In genomic region chr22:42622061-42622710, GRCh38 we compare ENCODE assay signal across 13 cellular contexts. TPM values are rescaled to one million over a fixed set of nuclear protein-coding genes. Genes with fewer than 3 reads are reported as not detected.
DNase-seq lines count a peak whose midpoint lies in the region; ATAC-seq and TF ChIP-seq lines count a peak whose summit lies in the region.
"Had no signal": no experiment of that assay in that cellular context is flagged by ENCODE, and none has a peak within 500 bp of the region (broad histone marks: within the 10 kb centered on the region; RNA-seq: fewer than 3 reads in every experiment).

No MANE protein-coding gene starts in this region.

- peaks cover 21 to 83% (median 29%) of the 10 kb centered on the region in 11 experiments; a peak in 21 of 22 replicates for H4K20me1 ChIP-seq in BLaER1 treated with 17β-estradiol and CSF1 and Interleukin-3, amounts not matched to agents 10 nM and 100 nM
- peaks cover 22% of the 10 kb centered on the region for H4K20me1 ChIP-seq in IMR-90 (ENCODE audit: insufficient read depth, low read length)

- H3K9me3 ChIP-seq in BLaER1 treated with 17β-estradiol and CSF1 and Interleukin-3, amounts not matched to agents 10 nM and 100 nM (replicated peaks in 1 of 11) = no peaks in the 10 kb centered on the region
- no peaks in the 10 kb centered on the region for H3K9me3 ChIP-seq in IMR-90 (ENCODE audit: control insufficient read depth, insufficient read depth, low read length)
- H3K9me3 ChIP-seq in esophagus muscularis mucosa = no peaks in the 10 kb centered on the region
- H3K9me3 ChIP-seq in naive thymus-derived CD4-positive, alpha-beta T cell (ENCODE audit: control insufficient read depth in 2 of 3, low read length in 3 of 3) = no peaks in the 10 kb centered on the region
- H3K9me3 ChIP-seq: mucosa of descending colon, SJSA1 had no signal

- TF ChIP-seq POLR2A in IMR-90 (IDR thresholded peaks at IDR 0.05; ENCODE audit: low read depth, low read length) = no peak
- TF ChIP-seq POLR2A in esophagus muscularis mucosa (IDR thresholded peaks at IDR 0.05; ENCODE audit: low read depth) = no peak

- peak overlapping the region; percentile 72 to 95 (median 86) for H3K4me2 ChIP-seq in BLaER1 treated with 17β-estradiol and CSF1 and Interleukin-3, amounts not matched to agents 10 nM and 100 nM
- no peak overlapping the region for H3K4me2 ChIP-seq in IMR-90 (ENCODE audit: low read depth, low read length)

- intact Hi-C loops in IMR-90 (cut with micrococcal nuclease) (no loop called here), esophagus muscularis mucosa (cut with DNase I) (no loop called here)
- intact Hi-C loops in naive thymus-derived CD4-positive, alpha-beta T cell (cut with micrococcal nuclease) = no loop called here

- H3K27me3 Mint-ChIP-seq in naive thymus-derived CD4-positive, alpha-beta T cell = no peaks in the 10 kb centered on the region

- H2AK9ac ChIP-seq in IMR-90 (replicated peaks; ENCODE audit: low read depth, low read length, poor library complexity) = peak overlapping the region; percentile 22

- no peak overlapping the region for H2BK15ac ChIP-seq in IMR-90 (ENCODE audit: low read depth, low read length)

- TF ChIP-seq EP300 in esophagus muscularis mucosa (IDR thresholded peaks at IDR 0.05) = no peak

- H3K9me3 Mint-ChIP-seq in stimulated activated effector memory CD8-positive, alpha-beta T cell treated with anti-CD3 and anti-CD28 coated beads, Interleukin-12 subunit alpha, Interleukin-12 subunit beta, amount 100 ng/mL, for 72 hours = no peaks in the 10 kb centered on the region
- no peaks in the 10 kb centered on the region for H3K9me3 Mint-ChIP-seq in naive thymus-derived CD4-positive, alpha-beta T cell

- peaks cover 38% of the 10 kb centered on the region for H3K36me3 Mint-ChIP-seq in stimulated activated effector memory CD8-positive, alpha-beta T cell treated with anti-CD3 and anti-CD28 coated beads, Interleukin-12 subunit alpha, Interleukin-12 subunit beta, amount 100 ng/mL, for 72 hours
- peaks cover 0 to 9% (median 4%) of the 10 kb centered on the region in 5 donors for H3K36me3 Mint-ChIP-seq in naive thymus-derived CD4-positive, alpha-beta T cell

- H3K9ac ChIP-seq in BLaER1 treated with 17β-estradiol and CSF1 and Interleukin-3, amounts not matched to agents 10 nM and 100 nM = peak overlapping the region in 9 of 11 experiments; percentile 15 to 69 (median 42); a peak in 10 of 22 replicates
- no peak overlapping the region for H3K9ac ChIP-seq in IMR-90 (ENCODE audit: low read depth, low read length)

- H3K18ac ChIP-seq in IMR-90 (ENCODE audit: low read depth, low read length) = no peak overlapping the region

- H3K4me1 ChIP-seq in BLaER1 treated with 17β-estradiol and CSF1 and Interleukin-3, amounts not matched to agents 10 nM and 100 nM = peaks cover 51 to 74% (median 55%) of the 10 kb centered on the region in 10 experiments
- H3K4me1 ChIP-seq in IMR-90 (ENCODE audit: control insufficient read depth, insufficient read depth, low read length) (peaks cover 9% of the 10 kb centered on the region), esophagus muscularis mucosa (peaks cover 24 to 54% (median 47%) of the 10 kb centered on the region in 4 donors)
- H3K4me1 ChIP-seq in naive thymus-derived CD4-positive, alpha-beta T cell (ENCODE audit: control insufficient read depth in 2 of 2, insufficient read depth in 2 of 2, low read length in 2 of 2) = no peaks in the 10 kb centered on the region

- H3K4me3 Mint-ChIP-seq in stimulated activated effector memory CD8-positive, alpha-beta T cell treated with anti-CD3 and anti-CD28 coated beads, Interleukin-12 subunit alpha, Interleukin-12 subunit beta, amount 100 ng/mL, for 72 hours = no peak overlapping the region
- H3K4me3 Mint-ChIP-seq in naive thymus-derived CD4-positive, alpha-beta T cell = no peak overlapping the region

- H3K9me1 ChIP-seq in IMR-90 (ENCODE audit: insufficient read depth, low read length) = peaks cover 19% of the 10 kb centered on the region; the same call in 1 of the 2 replicates

- no peak overlapping the region for H3K14ac ChIP-seq in IMR-90 (replicated peaks; ENCODE audit: low read depth, low read length)

- POLR2A ChIA-PET in IMR-90 (lab: Charles Lee; ENCODE audit: unreplicated experiment) = no interaction called here
- POLR2A ChIA-PET in naive thymus-derived CD4-positive, alpha-beta T cell (lab: Charles Lee) = interaction anchor here (0.9 kb wide), 1 partner anchor 9 kb away, joined by 3 read pairs; no protein-coding TSS in a partner anchor

- H3K27ac ChIP-seq in BLaER1 treated with 17β-estradiol and CSF1 and Interleukin-3, amounts not matched to agents 10 nM and 100 nM = peak overlapping the region in 6 of 11 experiments; percentile 9 to 70 (median 31); a peak in 10 of 22 replicates
- H3K27ac ChIP-seq in IMR-90 (ENCODE audit: insufficient read depth, low read length) = no peak overlapping the region
- peak overlapping the region; percentile 29 to 64 (median 50) for H3K27ac ChIP-seq in esophagus muscularis mucosa (replicated peaks in 1 of 4)
- no peak overlapping the region for H3K27ac ChIP-seq in naive thymus-derived CD4-positive, alpha-beta T cell (ENCODE audit: low read depth, low read length)
- H3K27ac ChIP-seq: SJSA1 had no signal

- 88% methylated on average over 5 of the region's 20 CpGs; no CpG with 5 or more reads in 1 of the 2 experiments for WGBS in IMR-90 (ENCODE audit: extremely low coverage in 2 of 2, insufficient read length in 1 of 2), 2 experiments
- 92% methylated on average over 15 of the region's 20 CpGs for WGBS in esophagus muscularis mucosa

- no TSS peak for BruUV-seq in IMR-90 (replicated peaks; lab: Mats Ljungman, UMichigan)

- no peak for ATAC-seq in IMR-90 (ENCODE audit: low read depth)
- no peak for ATAC-seq in stimulated activated effector memory CD8-positive, alpha-beta T cell treated with anti-CD3 and anti-CD28 coated beads, Interleukin-12 subunit alpha, Interleukin-12 subunit beta, amount 100 ng/mL, for 72 hours
- ATAC-seq in GM21825 (IDR thresholded peaks at IDR 0.05; ENCODE audit: unreplicated experiment) = no peak
- no peak for ATAC-seq in naive thymus-derived CD4-positive, alpha-beta T cell
- ATAC-seq in HG02970 (IDR thresholded peaks at IDR 0.05; ENCODE audit: low FRiP score, unreplicated experiment) = no peak

- no peak overlapping the region for H2BK20ac ChIP-seq in IMR-90 (ENCODE audit: low read depth, low read length)

- dilution Hi-C loops in IMR-90 (cut with HindIII; ENCODE audit: low sequenced_read_pairs, unreplicated experiment) = no loop called here

- CTCF ChIA-PET in IMR-90 (lab: Yijun Ruan, JAX) = interaction anchor here (0.9 to 1.4 kb wide), 2 partner anchors 13 to 26 kb away, joined by 3 to 8 read pairs; no protein-coding TSS in a partner anchor
- CTCF ChIA-PET in naive thymus-derived CD4-positive, alpha-beta T cell (lab: Charles Lee) = interaction anchor here (0.6 to 2.0 kb wide), 4 partner anchors 18 to 559 kb away, joined by 3 to 5 read pairs (median 4); partner anchors contain the start of gene CYB5R3

- no peak for TF ChIP-seq CTCF in IMR-90 (conservative IDR thresholded peaks at IDR 0.05; ENCODE audit: low read depth, low read length)
- TF ChIP-seq CTCF in esophagus muscularis mucosa (IDR thresholded peaks at IDR 0.05) = no peak

- H4K91ac ChIP-seq in IMR-90 (ENCODE audit: insufficient read depth, low read depth, low read length) = no peak overlapping the region

- H4K8ac ChIP-seq in IMR-90 (ENCODE audit: low read depth in 2 of 2, low read length in 2 of 2) = no peak overlapping the region

- H4K5ac ChIP-seq in IMR-90 (ENCODE audit: low read depth, low read length) = no peak overlapping the region

- TF ChIP-seq RAD21 in IMR-90 (IDR thresholded peaks at IDR 0.05; ENCODE audit: low read length) = no peak

- H2AK5ac ChIP-seq in IMR-90 (ENCODE audit: low read depth, low read length) = no peak overlapping the region

- H3K79me1 ChIP-seq in IMR-90 (ENCODE audit: low read depth in 1 of 2, low read length in 2 of 2) = peaks cover 0 to 32% of the 10 kb centered on the region in 2 experiments; a peak in 3 of 4 replicates

- peak overlapping the region; percentile 19 for H2AFZ ChIP-seq in IMR-90 (replicated peaks; ENCODE audit: low read length, poor library complexity)

- H3K4ac ChIP-seq in IMR-90 (ENCODE audit: low read depth, low read length) = no peak overlapping the region

- no peak overlapping the region for H2BK5ac ChIP-seq in IMR-90 (ENCODE audit: low read depth, low read length, poor library complexity, severe bottlenecking)

- H3K4me1 Mint-ChIP-seq in stimulated activated effector memory CD8-positive, alpha-beta T cell treated with anti-CD3 and anti-CD28 coated beads, Interleukin-12 subunit alpha, Interleukin-12 subunit beta, amount 100 ng/mL, for 72 hours = peaks cover 13% of the 10 kb centered on the region
- H3K4me1 Mint-ChIP-seq in naive thymus-derived CD4-positive, alpha-beta T cell = peaks cover 0 to 11% (median 6%) of the 10 kb centered on the region in 7 donors

- DNase-seq in IMR-90 = no peak
- no peak for DNase-seq in esophagus muscularis mucosa (ENCODE audit: extremely low spot score)
- no peak for DNase-seq in stimulated activated effector memory CD8-positive, alpha-beta T cell treated with anti-CD3 and anti-CD28 coated beads, Interleukin-12 subunit alpha, Interleukin-12 subunit beta, amount 100 ng/mL, for 72 hours (ENCODE audit: low spot score in 2 of 2)
- no peak for DNase-seq in NCI-H526 (lab: John Stamatoyannopoulos, UW)
- no peak for DNase-seq in naive thymus-derived CD4-positive, alpha-beta T cell
- DNase-seq: NCI-H510A had no signal

- peaks cover 21 to 52% (median 39%) of the 10 kb centered on the region in 11 experiments for H3K36me3 ChIP-seq in BLaER1 treated with 17β-estradiol and CSF1 and Interleukin-3, amounts not matched to agents 10 nM and 100 nM
- H3K36me3 ChIP-seq in IMR-90 (ENCODE audit: control insufficient read depth, insufficient read depth, low read length) = peaks cover 41% of the 10 kb centered on the region
- peaks cover 25 to 78% (median 70%) of the 10 kb centered on the region in 4 donors for H3K36me3 ChIP-seq in esophagus muscularis mucosa
- H3K36me3 ChIP-seq in naive thymus-derived CD4-positive, alpha-beta T cell (ENCODE audit: control insufficient read depth in 2 of 3, insufficient read depth in 3 of 3, low read length in 3 of 3) = peaks cover 0 to 42% (median 0%) of the 10 kb centered on the region in 3 experiments

- no peaks in the 10 kb centered on the region for H3K27me3 ChIP-seq in BLaER1 treated with 17β-estradiol and CSF1 and Interleukin-3, amounts not matched to agents 10 nM and 100 nM
- H3K27me3 ChIP-seq in IMR-90 (ENCODE audit: control insufficient read depth, insufficient read depth, low read length) (no peaks in the 10 kb centered on the region), esophagus muscularis mucosa (no peaks in the 10 kb centered on the region)
- no peaks in the 10 kb centered on the region for H3K27me3 ChIP-seq in naive thymus-derived CD4-positive, alpha-beta T cell (ENCODE audit: control insufficient read depth in 2 of 2, insufficient read depth in 2 of 2, low read length in 2 of 2)
- H3K27me3 ChIP-seq: SJSA1 had no signal

- no peak overlapping the region for H3K23ac ChIP-seq in IMR-90 (ENCODE audit: low read depth, low read length)

- no peak overlapping the region for H3K56ac ChIP-seq in IMR-90 (ENCODE audit: extremely low read depth, insufficient read depth, low read length)

- H2BK120ac ChIP-seq in IMR-90 (ENCODE audit: low read depth, low read length) = no peak overlapping the region

- peak overlapping the region in 1 of 10 experiments; percentile 14; a peak in 1 of 20 replicates for H3K4me3 ChIP-seq in BLaER1 treated with 17β-estradiol and CSF1 and Interleukin-3, amounts not matched to agents 10 nM and 100 nM
- no peak overlapping the region for H3K4me3 ChIP-seq in IMR-90 (ENCODE audit: insufficient read depth, low read depth, low read length)
- H3K4me3 ChIP-seq in esophagus muscularis mucosa = no peak overlapping the region
- H3K4me3 ChIP-seq in naive thymus-derived CD4-positive, alpha-beta T cell (ENCODE audit: low read length) = no peak overlapping the region
- H3K4me3 ChIP-seq: mucosa of descending colon, SJSA1 had no signal

- in situ Hi-C loops in IMR-90 (cut with MboI; ENCODE audit: low sequenced_read_pairs) = no loop called here

- peak overlapping the region; percentile 3 for H3K27ac Mint-ChIP-seq in stimulated activated effector memory CD8-positive, alpha-beta T cell treated with anti-CD3 and anti-CD28 coated beads, Interleukin-12 subunit alpha, Interleukin-12 subunit beta, amount 100 ng/mL, for 72 hours
- H3K27ac Mint-ChIP-seq in naive thymus-derived CD4-positive, alpha-beta T cell = no peak overlapping the region

RNA-seq across cellular contexts. Expression of gene POLDIP3, which starts 7.5 kb away (rescaled TPM):
- 28.1 and 33.9 TPM in 2 replicates for total RNA-seq in IMR-90 (2012; rRNA removed)
- polyA plus RNA-seq in IMR-90 (2012; rRNA removed) = 43.6 and 45.4 TPM in 2 replicates
- 23.9 and 40.0 TPM in 2 replicates for polyA plus RNA-seq in IMR-90 (2012; cell fraction: cytosol; rRNA removed)
- 29.6 and 46.7 TPM in 2 replicates for polyA plus RNA-seq in IMR-90 (2012; cell fraction: nucleus; rRNA removed; ENCODE audit: low replicate concordance)
- total RNA-seq in esophagus muscularis mucosa = 10 to 100 TPM; 30.6 to 47.6 (median 39.6) TPM
- 10 to 100 TPM; 62.5 to 86.7 (median 75.2) TPM for total RNA-seq in naive thymus-derived CD4-positive, alpha-beta T cell
- 100 to 1,000 TPM in 1 of 2 donors, 10 to 100 TPM in 1; 60.7 to 109 TPM for polyA plus RNA-seq in naive thymus-derived CD4-positive, alpha-beta T cell

RNA-seq across cellular contexts. Expression of gene ATP5MGL, which starts 18.2 kb away (rescaled TPM):
- total RNA-seq in IMR-90 (2012; rRNA removed) (0.18 TPM in 1 of 2 replicates, not detected in the other), esophagus muscularis mucosa (not detected)
- not detected in 2 replicates for polyA plus RNA-seq in IMR-90 (2012; rRNA removed)
- not detected in 2 replicates for polyA plus RNA-seq in IMR-90 (2012; cell fraction: cytosol; rRNA removed)
- polyA plus RNA-seq in IMR-90 (2012; cell fraction: nucleus; rRNA removed; ENCODE audit: low replicate concordance) = 0.10 TPM in 1 of 2 replicates, not detected in the other
- total RNA-seq in naive thymus-derived CD4-positive, alpha-beta T cell = 1 to 10 TPM; 1.1 to 5.0 (median 1.5) TPM
- polyA plus RNA-seq in naive thymus-derived CD4-positive, alpha-beta T cell = under 1 TPM; 0.35 to 0.45 TPM
- total RNA-seq: HT1080, omental fat pad, SJSA1 had no signal

RNA-seq across cellular contexts. Expression of gene CYB5R3, which starts 27.0 kb away (rescaled TPM):
- total RNA-seq in IMR-90 (2012; rRNA removed) (37.5 and 44.1 TPM in 2 replicates), esophagus muscularis mucosa (100 to 1,000 TPM; 154 to 287 (median 221) TPM)
- 362 and 405 TPM in 2 replicates for polyA plus RNA-seq in IMR-90 (2012; rRNA removed)
- 217 and 450 TPM in 2 replicates for polyA plus RNA-seq in IMR-90 (2012; cell fraction: cytosol; rRNA removed)
- 98.1 and 215 TPM in 2 replicates for polyA plus RNA-seq in IMR-90 (2012; cell fraction: nucleus; rRNA removed; ENCODE audit: low replicate concordance)
- 10 to 100 TPM; 34.3 to 70.6 (median 42.3) TPM for total RNA-seq in naive thymus-derived CD4-positive, alpha-beta T cell
- 10 to 100 TPM; 38.8 to 74.1 TPM for polyA plus RNA-seq in naive thymus-derived CD4-positive, alpha-beta T cell

Comparison
In these comparisons a context has a peak if more than half of its experiments do, and no peak if none do; other contexts are left out.
1. H3K27ac ChIP-seq: peak in BLaER1 treated with 17β-estradiol and CSF1 and Interleukin-3, amounts not matched to agents 10 nM and 100 nM (6 of 11) and esophagus muscularis mucosa (4 of 4); none in IMR-90 (single experiment) and naive thymus-derived CD4-positive, alpha-beta T cell (single experiment).